Comparison of ENCODE assay signal across 8 cellular contexts in the genomic region with DNA sequence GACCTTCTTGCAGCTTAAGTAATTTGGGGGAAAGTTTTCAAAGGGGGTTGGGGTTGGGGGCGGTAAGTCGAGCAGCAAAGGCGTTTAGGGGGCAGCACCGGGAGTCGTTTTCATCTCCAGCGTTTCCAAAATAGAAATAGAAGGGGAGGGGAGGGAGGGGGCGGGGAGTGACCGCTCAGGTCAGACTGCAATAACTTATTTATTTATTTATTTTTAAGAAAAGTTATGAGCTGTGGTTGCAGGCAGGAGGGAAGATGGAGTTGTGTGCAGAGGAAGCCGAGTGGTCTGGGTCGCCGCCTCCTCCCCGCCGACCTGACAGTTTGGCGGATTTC. TPM values are rescaled to one million over a fixed set of nuclear protein-coding genes. Genes with fewer than 3 reads are reported as not detected.
DNase-seq lines count a peak whose midpoint lies in the region; ATAC-seq and TF ChIP-seq lines count a peak whose summit lies in the region.

No MANE protein-coding gene starts in this region.

- intact Hi-C loops in ascending aorta (cut with DNase I): loop anchor here (2.0 kb wide), 1 partner anchor 418 kb away; no protein-coding TSS in a partner anchor
- intact Hi-C loops in CD4-positive, alpha-beta memory T cell (cut with micrococcal nuclease): no loop called here

- H3K4me3 Mint-ChIP-seq in CD4-positive, alpha-beta memory T cell: peak overlapping the region in 2 of 8 donors; percentile 34
- no peak overlapping the region for H3K4me3 Mint-ChIP-seq in stimulated activated effector memory CD8-positive, alpha-beta T cell treated with anti-CD3 and anti-CD28 coated beads, Interleukin-12 subunit alpha, Interleukin-12 subunit beta, amount 100 ng/mL, for 72 hours

- no peak for TF ChIP-seq CTCF in GM20000 (IDR thresholded peaks at IDR 0.05; ENCODE audit: extremely low read depth, missing control alignments)
- no peak for TF ChIP-seq CTCF in ascending aorta (IDR thresholded peaks at IDR 0.05)

- H3K36me3 ChIP-seq in ascending aorta: no peaks in the 10 kb centered on the region
- no peaks in the 10 kb centered on the region for H3K36me3 ChIP-seq in iPS-18a (ENCODE audit: control insufficient read depth, low read depth, low read length)
- H3K36me3 ChIP-seq in skeletal muscle satellite cell (ENCODE audit: insufficient read depth, low read length): peaks cover 12% of the 10 kb centered on the region
- no peaks in the 10 kb centered on the region for H3K36me3 ChIP-seq in CD4-positive, alpha-beta memory T cell (ENCODE audit: insufficient read depth, low read length)

- H3K4me3 ChIP-seq in ascending aorta (peak overlapping the region; percentile 52 to 60), iPS-18a (ENCODE audit: low read length) (peak overlapping the region; percentile 88), skeletal muscle satellite cell (ENCODE audit: low read length) (peak overlapping the region; percentile 86)
- H3K4me3 ChIP-seq in CD4-positive, alpha-beta memory T cell (ENCODE audit: low read length in 2 of 2): no peak overlapping the region

- H3K27ac Mint-ChIP-seq in CD4-positive, alpha-beta memory T cell: no peak overlapping the region
- H3K27ac Mint-ChIP-seq in stimulated activated effector memory CD8-positive, alpha-beta T cell treated with anti-CD3 and anti-CD28 coated beads, Interleukin-12 subunit alpha, Interleukin-12 subunit beta, amount 100 ng/mL, for 72 hours: no peak overlapping the region

- ATAC-seq in stimulated activated effector memory CD8-positive, alpha-beta T cell treated with anti-CD3 and anti-CD28 coated beads, Interleukin-12 subunit alpha, Interleukin-12 subunit beta, amount 100 ng/mL, for 72 hours: no peak

- CTCF ChIA-PET in CD4-positive, alpha-beta memory T cell (lab: Charles Lee; ENCODE audit: partially characterized antibody): no interaction called here

- POLR2A ChIA-PET in CD4-positive, alpha-beta memory T cell (lab: Charles Lee; ENCODE audit: partially characterized antibody): no interaction called here

- peak overlapping the region; percentile 22 for H3K9ac ChIP-seq in iPS-18a (ENCODE audit: low read length)
- peak overlapping the region; percentile 83 for H3K9ac ChIP-seq in skeletal muscle satellite cell (ENCODE audit: low read depth, low read length)

- no peaks in the 10 kb centered on the region for H3K36me3 Mint-ChIP-seq in CD4-positive, alpha-beta memory T cell
- peaks cover 6% of the 10 kb centered on the region for H3K36me3 Mint-ChIP-seq in stimulated activated effector memory CD8-positive, alpha-beta T cell treated with anti-CD3 and anti-CD28 coated beads, Interleukin-12 subunit alpha, Interleukin-12 subunit beta, amount 100 ng/mL, for 72 hours

- peaks cover 5 to 33% (median 11%) of the 10 kb centered on the region in 4 donors for H3K4me1 Mint-ChIP-seq in CD4-positive, alpha-beta memory T cell
- H3K4me1 Mint-ChIP-seq in stimulated activated effector memory CD8-positive, alpha-beta T cell treated with anti-CD3 and anti-CD28 coated beads, Interleukin-12 subunit alpha, Interleukin-12 subunit beta, amount 100 ng/mL, for 72 hours: peaks cover 6% of the 10 kb centered on the region

- H3K9me3 ChIP-seq in ascending aorta (no peaks in the 10 kb centered on the region), iPS-18a (ENCODE audit: control insufficient read depth, low read depth, low read length) (no peaks in the 10 kb centered on the region), skeletal muscle satellite cell (replicated peaks; ENCODE audit: low read length) (no peaks in the 10 kb centered on the region)
- H3K9me3 ChIP-seq in CD4-positive, alpha-beta memory T cell (ENCODE audit: control insufficient read depth in 1 of 2, low read length in 2 of 2): no peaks in the 10 kb centered on the region

- H3K27ac ChIP-seq in ascending aorta (no peak overlapping the region), iPS-18a (ENCODE audit: low read length) (no peak overlapping the region)
- H3K27ac ChIP-seq in CD4-positive, alpha-beta memory T cell (ENCODE audit: low read depth, low read length): no peak overlapping the region

- H3K9me3 Mint-ChIP-seq in CD4-positive, alpha-beta memory T cell: peaks cover 0 to 14% (median 0%) of the 10 kb centered on the region in 8 donors
- H3K9me3 Mint-ChIP-seq in stimulated activated effector memory CD8-positive, alpha-beta T cell treated with anti-CD3 and anti-CD28 coated beads, Interleukin-12 subunit alpha, Interleukin-12 subunit beta, amount 100 ng/mL, for 72 hours: no peaks in the 10 kb centered on the region

- H3K4me2 ChIP-seq in skeletal muscle satellite cell (ENCODE audit: low read length): peak overlapping the region; percentile 95

- peaks cover 35 to 41% of the 10 kb centered on the region in 2 donors for H3K27me3 Mint-ChIP-seq in CD4-positive, alpha-beta memory T cell

- H3K4me1 ChIP-seq in ascending aorta (peaks cover 2 to 24% of the 10 kb centered on the region in 2 donors), iPS-18a (ENCODE audit: control insufficient read depth, low read depth, low read length) (peaks cover 28% of the 10 kb centered on the region), skeletal muscle satellite cell (ENCODE audit: control insufficient read depth, insufficient read depth, low read length) (peaks cover 48% of the 10 kb centered on the region)
- peaks cover 3% of the 10 kb centered on the region for H3K4me1 ChIP-seq in CD4-positive, alpha-beta memory T cell (ENCODE audit: insufficient read depth, low read length)

- H3K27me3 ChIP-seq in ascending aorta (peaks cover 15% of the 10 kb centered on the region), iPS-18a (ENCODE audit: control insufficient read depth, insufficient read depth, low read length) (peaks cover 47% of the 10 kb centered on the region), skeletal muscle satellite cell (ENCODE audit: control insufficient read depth, insufficient read depth, low read length) (peaks cover 12% of the 10 kb centered on the region)
- peaks cover 18% of the 10 kb centered on the region for H3K27me3 ChIP-seq in CD4-positive, alpha-beta memory T cell (ENCODE audit: insufficient read depth, low read length)

- DNase-seq in GM20000 (ENCODE audit: low spot score) (peak; percentile 36), ascending aorta (ENCODE audit: low spot score in 2 of 2) (no peak), SIG-M5 treated with dmso at 0.1 percent for 504 hours (lab: John Stamatoyannopoulos, UW; ENCODE audit: unreplicated experiment) (no peak)
- no peak for DNase-seq in CD4-positive, alpha-beta memory T cell
- DNase-seq in stimulated activated effector memory CD8-positive, alpha-beta T cell treated with anti-CD3 and anti-CD28 coated beads, Interleukin-12 subunit alpha, Interleukin-12 subunit beta, amount 100 ng/mL, for 72 hours (ENCODE audit: low spot score in 2 of 2): no peak
- DNase-seq in stimulated activated CD4-positive, alpha-beta T cell treated with anti-CD3 and anti-CD28 coated beads, Interleukin-2, amount 100 ng/mL, for 48 hours: no peak

RNA-seq across cellular contexts. Expression of a gene that starts 1.5 kb away (rescaled TPM):
- 2.4 TPM for total RNA-seq in ascending aorta
- total RNA-seq in skeletal muscle satellite cell (2012; rRNA removed): 0.44 and 0.51 TPM in 2 replicates
- total RNA-seq in CD4-positive, alpha-beta memory T cell: not detected
- polyA plus RNA-seq in CD4-positive, alpha-beta memory T cell: not detected

Comparison
In these comparisons a context has a peak if more than half of its experiments do, and no peak if none do; other contexts are left out.
1. H3K4me3 ChIP-seq: peak in ascending aorta (2 of 2), iPS-18a (single experiment) and skeletal muscle satellite cell (single experiment); none in CD4-positive, alpha-beta memory T cell (0 of 2).